In the genomic region with DNA sequence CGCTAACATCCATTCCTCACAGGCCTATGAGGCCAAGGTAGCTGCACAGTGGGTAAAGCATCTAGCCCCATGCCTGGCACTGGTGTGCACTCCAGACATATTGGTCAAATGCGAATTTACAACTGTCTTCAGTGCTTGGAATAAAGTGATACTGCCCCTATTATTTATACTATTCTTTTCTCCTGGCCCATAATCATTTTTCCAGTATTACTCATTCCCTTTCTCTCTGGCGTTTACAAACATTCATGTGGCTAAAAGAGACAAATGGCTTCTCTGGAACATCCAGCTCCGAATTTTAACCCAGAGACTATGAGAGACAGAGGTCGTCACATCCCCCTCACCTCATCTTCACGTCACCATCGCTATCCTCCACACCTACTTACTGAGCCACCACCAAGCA, we compare ENCODE assay signal across 1 cellular context.
TF ChIP-seq lines count a peak whose summit lies in the region.

No MANE protein-coding gene starts in this region.

TF ChIP-seq in HepG2, 621 proteins besides CTCF, POLR2A, EP300 and RAD21 (continued from another document):
- TF ChIP-seq, protein P1, sequence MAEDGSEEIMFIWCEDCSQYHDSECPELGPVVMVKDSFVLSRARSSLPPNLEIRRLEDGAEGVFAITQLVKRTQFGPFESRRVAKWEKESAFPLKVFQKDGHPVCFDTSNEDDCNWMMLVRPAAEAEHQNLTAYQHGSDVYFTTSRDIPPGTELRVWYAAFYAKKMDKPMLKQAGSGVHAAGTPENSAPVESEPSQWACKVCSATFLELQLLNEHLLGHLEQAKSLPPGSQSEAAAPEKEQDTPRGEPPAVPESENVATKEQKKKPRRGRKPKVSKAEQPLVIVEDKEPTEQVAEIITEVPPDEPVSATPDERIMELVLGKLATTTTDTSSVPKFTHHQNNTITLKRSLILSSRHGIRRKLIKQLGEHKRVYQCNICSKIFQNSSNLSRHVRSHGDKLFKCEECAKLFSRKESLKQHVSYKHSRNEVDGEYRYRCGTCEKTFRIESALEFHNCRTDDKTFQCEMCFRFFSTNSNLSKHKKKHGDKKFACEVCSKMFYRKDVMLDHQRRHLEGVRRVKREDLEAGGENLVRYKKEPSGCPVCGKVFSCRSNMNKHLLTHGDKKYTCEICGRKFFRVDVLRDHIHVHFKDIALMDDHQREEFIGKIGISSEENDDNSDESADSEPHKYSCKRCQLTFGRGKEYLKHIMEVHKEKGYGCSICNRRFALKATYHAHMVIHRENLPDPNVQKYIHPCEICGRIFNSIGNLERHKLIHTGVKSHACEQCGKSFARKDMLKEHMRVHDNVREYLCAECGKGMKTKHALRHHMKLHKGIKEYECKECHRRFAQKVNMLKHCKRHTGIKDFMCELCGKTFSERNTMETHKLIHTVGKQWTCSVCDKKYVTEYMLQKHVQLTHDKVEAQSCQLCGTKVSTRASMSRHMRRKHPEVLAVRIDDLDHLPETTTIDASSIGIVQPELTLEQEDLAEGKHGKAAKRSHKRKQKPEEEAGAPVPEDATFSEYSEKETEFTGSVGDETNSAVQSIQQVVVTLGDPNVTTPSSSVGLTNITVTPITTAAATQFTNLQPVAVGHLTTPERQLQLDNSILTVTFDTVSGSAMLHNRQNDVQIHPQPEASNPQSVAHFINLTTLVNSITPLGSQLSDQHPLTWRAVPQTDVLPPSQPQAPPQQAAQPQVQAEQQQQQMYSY (CRISPR knock-in tag; IDR thresholded peaks at IDR 0.05): no peak
